ENCODE assay signal across 19 cellular contexts in the genomic region with DNA sequence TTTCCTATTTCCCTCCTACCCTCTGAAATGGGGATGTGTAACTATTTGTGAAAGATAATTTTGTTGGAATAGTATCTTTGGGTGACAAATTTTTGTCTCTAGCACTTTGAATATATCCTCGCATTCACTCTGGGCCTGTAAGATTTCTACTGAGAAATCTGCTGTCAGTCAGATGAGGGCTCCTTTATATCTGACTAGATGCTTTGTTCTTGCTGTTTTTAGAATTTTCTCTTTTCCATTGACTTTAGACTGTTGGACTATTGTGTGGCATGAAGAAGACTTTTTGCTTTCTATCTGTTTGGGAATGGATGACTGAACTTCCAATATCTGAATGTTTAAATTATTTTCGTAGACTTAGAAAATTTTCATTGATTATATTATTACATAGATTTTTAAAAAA. TPM values are rescaled to one million over a fixed set of nuclear protein-coding genes. Genes with fewer than 3 reads are reported as not detected.
A peak's percentile ranks its signal among the peaks of the same experiment; 100 is the strongest.
DNase-seq lines count a peak whose midpoint lies in the region; ATAC-seq lines count a peak whose summit lies in the region.
"Had no signal": no experiment of that assay in that cellular context is flagged by ENCODE, and none has a peak within 500 bp of the region (broad histone marks: within the 10 kb centered on the region; RNA-seq: fewer than 3 reads in every experiment).

No MANE protein-coding gene starts in this region.

- DNase-seq in foreskin melanocyte (peak; percentile 3), medulla oblongata (ENCODE audit: extremely low spot score) (peak; percentile 49), substantia nigra (lab: John Stamatoyannopoulos, UW) (peak in 1 of 49 donors; percentile 2), dermis blood vessel endothelial cell (no peak)
- DNase-seq: AML-193; CD4-positive, alpha-beta memory T cell; DMS153; DMS79; GDM1; HCEC 1CT; IMR-90 had no signal

- ATAC-seq in GM21528 (IDR thresholded peaks at IDR 0.05; ENCODE audit: low FRiP score, unreplicated experiment), result no peak
- no peak for ATAC-seq in GM21825 (IDR thresholded peaks at IDR 0.05; ENCODE audit: unreplicated experiment)
- ATAC-seq in HG02938 (IDR thresholded peaks at IDR 0.05; ENCODE audit: unreplicated experiment), result no peak
- ATAC-seq: A549, GM23338 had no signal

- peak overlapping the region; percentile 62 for H3K27ac ChIP-seq in angular gyrus (ENCODE audit: low read depth, low read length)
- peak overlapping the region; percentile 41 for H3K27ac ChIP-seq in substantia nigra (ENCODE audit: low read depth, low read length, poor library complexity, severe bottlenecking)
- H3K27ac ChIP-seq: 22Rv1, A549, C4-2B had no signal

RNA-seq across cellular contexts. Expression of gene GRID2, which starts 54.2 kb away (rescaled TPM):
- total RNA-seq in dermis blood vessel endothelial cell, result not detected in 2 replicates
- total RNA-seq: CD4-positive, alpha-beta memory T cell had no signal
